In genomic region chr1:223706077-223706988, GRCh38 we compare ENCODE assay signal across 10 cellular contexts. TPM values are rescaled to one million over a fixed set of nuclear protein-coding genes. Genes with fewer than 3 reads are reported as not detected.
DNase-seq lines count a peak whose midpoint lies in the region; ATAC-seq and TF ChIP-seq lines count a peak whose summit lies in the region.
"Had no signal": no experiment of that assay in that cellular context is flagged by ENCODE, and none has a peak within 500 bp of the region (broad histone marks: within the 10 kb centered on the region; RNA-seq: fewer than 3 reads in every experiment).

No MANE protein-coding gene starts in this region.

- H3K9me3 ChIP-seq in ovary = no peaks in the 10 kb centered on the region

- no peaks in the 10 kb centered on the region for H3K27me3 ChIP-seq in ovary

- WGBS in ovary, 3 donors = 40 to 42% (median 42%) methylated on average over 12 of the region's 12 CpGs

- H3K4me3 ChIP-seq in choroid plexus epithelial cell (ENCODE audit: low read depth, low read length) (no peak overlapping the region), ovary (no peak overlapping the region)

- no peak for ATAC-seq in GM21381 (IDR thresholded peaks at IDR 0.05; ENCODE audit: unreplicated experiment)

- peak overlapping the region; percentile 0 to 73 for H3K27ac ChIP-seq in ovary

- no peak for TF ChIP-seq CTCF in choroid plexus epithelial cell (conservative IDR thresholded peaks at IDR 0.05; ENCODE audit: low read depth, low read length)
- no peak for TF ChIP-seq CTCF in ovary (IDR thresholded peaks at IDR 0.05)

- DNase-seq in DMS153 treated with DMSO at 0.1 percent for 48 hours (lab: John Stamatoyannopoulos, UW; ENCODE audit: unreplicated experiment) (peak; percentile 97), NCI-H2227 (lab: John Stamatoyannopoulos, UW; ENCODE audit: unreplicated experiment) (peak; percentile 62), choroid plexus epithelial cell (ENCODE audit: low read depth) (peak; percentile 96), ovary (peak in 4 of 5 donors; percentile 53 to 70 (median 66)), hippocampal formation (lab: John Stamatoyannopoulos, UW) (no peak), SIG-M5 treated with dmso at 0.1 percent for 504 hours (lab: John Stamatoyannopoulos, UW; ENCODE audit: unreplicated experiment) (no peak), UCSD-AML1 (lab: John Stamatoyannopoulos, UW; ENCODE audit: unreplicated experiment) (no peak)

- intact Hi-C loops in ovary (cut with DNase I) = no loop called here

- no peaks in the 10 kb centered on the region for H3K36me3 ChIP-seq in ovary

- TF ChIP-seq POLR2A in ovary (IDR thresholded peaks at IDR 0.05) = no peak

- no peak for TF ChIP-seq EP300 in ovary (IDR thresholded peaks at IDR 0.05)

- peaks cover 19% of the 10 kb centered on the region for H3K4me1 ChIP-seq in ovary (ENCODE audit: insufficient read depth)

RNA-seq across cellular contexts. Expression of gene CAPN2, which starts 6.0 kb away (rescaled TPM):
- 100 to 1,000 TPM in 6 of 7 donors, 10 to 100 TPM in 1; 96.1 to 267 (median 171) TPM for total RNA-seq in ovary
- polyA plus RNA-seq in ovary = 100 to 1,000 TPM in 1 of 2 donors, 10 to 100 TPM in 1; 70.6 to 254 TPM

RNA-seq across cellular contexts. Expression of gene CAPN8, which starts 40.8 kb away (rescaled TPM):
- total RNA-seq in ovary = 1 to 10 TPM in 3 of 7 donors, under 1 TPM in 2, not detected in 2; 0.43 to 4.4 (median 1.4) TPM
- polyA plus RNA-seq in ovary = under 1 TPM; 0.10 to 0.32 TPM
- total RNA-seq: lung microvascular endothelial cell; T-helper 1 cell treated with Interleukin-12 subunit alpha and Interleukin-12 subunit beta and Interleukin-4 antibody, amounts not matched to agents 30 ng/mL and 1 ng/mL, for 36 hours had no signal

Comparison
In these comparisons a context has a peak if more than half of its experiments do, and no peak if none do; other contexts are left out.
1. DNase-seq: peak in DMS153 treated with DMSO at 0.1 percent for 48 hours (single experiment), NCI-H2227 (single experiment), choroid plexus epithelial cell (single experiment) and ovary (4 of 5); none in hippocampal formation (0 of 2), SIG-M5 treated with dmso at 0.1 percent for 504 hours (single experiment) and UCSD-AML1 (single experiment).